8 cellular contexts compared by ENCODE assay signal in the genomic region with DNA sequence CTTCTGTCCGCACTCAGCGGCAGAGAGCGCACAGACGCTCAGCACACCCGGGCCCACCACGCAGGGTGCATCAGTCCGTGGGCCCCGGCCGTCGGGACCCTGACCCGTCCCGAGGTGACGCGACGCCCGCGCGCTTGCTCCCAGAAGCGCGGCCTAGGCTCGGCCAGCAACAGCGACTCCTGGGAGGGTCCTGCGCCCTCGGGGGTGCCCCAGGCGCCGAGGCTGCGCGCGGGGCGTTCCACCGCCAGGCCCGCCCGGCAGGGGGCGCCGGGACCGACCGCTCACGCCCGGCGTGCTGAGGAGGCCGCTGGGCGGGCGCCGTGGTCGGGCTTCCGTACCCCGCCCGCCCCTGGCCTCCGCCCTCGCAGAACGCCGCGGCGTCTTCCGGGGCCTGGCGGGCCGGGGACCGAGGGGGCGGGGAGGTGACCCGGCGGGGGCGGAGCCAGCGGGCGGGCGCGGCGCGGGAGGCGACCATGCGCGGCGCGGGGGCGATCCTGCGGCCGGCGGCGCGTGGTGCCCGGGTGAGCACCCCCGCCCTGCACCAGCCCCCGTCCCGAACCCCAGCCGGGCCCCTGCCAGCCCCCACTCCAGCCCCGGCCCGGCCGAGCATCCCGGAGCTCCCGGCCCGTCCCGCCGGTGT. TPM values are rescaled to one million over a fixed set of nuclear protein-coding genes. Genes with fewer than 3 reads are reported as not detected.
DNase-seq lines count a peak whose midpoint lies in the region; ATAC-seq and FAIRE-seq lines count a peak whose summit lies in the region.

TSS of gene CISD3 (plus strand) at position 456 of the 640 bp plus-strand sequence. CDS start at position 474, 18 bp downstream.

- peak within 1 kb of the TSS; percentile 35; the same call in 1 of the 2 replicates for H3K27ac ChIP-seq in SJCRH30
- peak within 1 kb of the TSS; percentile 92 for H3K27ac ChIP-seq in substantia nigra (ENCODE audit: low read depth, low read length, poor library complexity, severe bottlenecking)

- peak within 1 kb of the TSS; percentile 68 for H3K4me3 ChIP-seq in SJCRH30

- peaks cover 14% of the 10 kb centered on the region for H3K36me3 ChIP-seq in SJCRH30

- peaks cover 13% of the 10 kb centered on the region for H3K4me1 ChIP-seq in SJCRH30

- ATAC-seq in GM21576 (IDR thresholded peaks at IDR 0.05; ENCODE audit: unreplicated experiment), result peak; percentile 60

- no peak for FAIRE-seq in frontal cortex (lab: Jason Lieb, UNC)

- peak; percentile 85 for DNase-seq in DMS53 (lab: John Stamatoyannopoulos, UW)
- DNase-seq in KG1 (lab: John Stamatoyannopoulos, UW), result peak; percentile 64
- DNase-seq in SJCRH30, result peak; percentile 79 to 86
- peak; percentile 85 for DNase-seq in activated gamma-delta T cell treated with Interleukin-2 at 50 U/mL for 16 hours
- DNase-seq in frontal cortex (ENCODE audit: low spot score in 2 of 2), result peak; percentile 94
- peak in 50 of 56 donors; percentile 25 to 89 (median 62) for DNase-seq in nucleus accumbens (lab: John Stamatoyannopoulos, UW)
- DNase-seq in substantia nigra (lab: John Stamatoyannopoulos, UW), result peak in 46 of 49 donors; percentile 29 to 92 (median 64)

- H3K27me3 ChIP-seq in SJCRH30, result no peaks in the 10 kb centered on the region

- H3K9me3 ChIP-seq in SJCRH30 (replicated peaks), result no peaks in the 10 kb centered on the region

RNA-seq across cellular contexts. Expression of gene CISD3, which starts in this region (rescaled TPM):
- total RNA-seq in SJCRH30 (2014; rRNA removed; shearing (Covaris generic)), result 11.6 and 14.5 TPM in 2 replicates
- total RNA-seq in frontal cortex, result 0.82 TPM

Comparison
In these comparisons a context has a peak if more than half of its experiments do, and no peak if none do; other contexts are left out.
1. Peak in every context shown above with its lines: DNase-seq, ATAC-seq, H3K4me3 ChIP-seq and H3K27ac ChIP-seq.
2. Peak in DNase-seq in frontal cortex; RNA of the gene not detected or under 1 TPM.